In the genomic region with DNA sequence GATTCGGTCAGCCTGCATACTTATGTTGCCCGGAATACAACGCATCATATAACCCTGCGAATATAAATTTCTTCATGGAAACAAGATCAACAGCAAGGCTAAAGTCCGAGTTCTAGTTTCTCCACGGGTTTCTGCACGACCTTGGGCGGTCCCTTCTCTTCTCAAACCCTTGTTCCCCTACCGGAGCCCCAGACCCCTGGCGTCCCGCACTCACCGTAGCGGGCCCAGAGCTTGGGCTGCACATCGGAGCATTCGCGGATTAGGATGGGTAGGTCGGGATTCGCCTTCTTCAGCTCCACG, we compare ENCODE assay signal across 8 cellular contexts. TPM values are rescaled to one million over a fixed set of nuclear protein-coding genes. Genes with fewer than 3 reads are reported as not detected.
DNase-seq lines count a peak whose midpoint lies in the region; ATAC-seq, FAIRE-seq and TF ChIP-seq lines count a peak whose summit lies in the region.

No MANE protein-coding gene starts in this region.

- H3K27me3 Mint-ChIP-seq in activated T-cell treated with anti-CD3 and anti-CD28 coated beads, Interleukin-2, amount 50 U/mL, for 24 hours: no peaks in the 10 kb centered on the region
- peaks cover 3% of the 10 kb centered on the region for H3K27me3 Mint-ChIP-seq in activated naive CD8-positive, alpha-beta T cell treated with anti-CD3 and anti-CD28 coated beads for 36 hours

- H3K4me1 Mint-ChIP-seq in activated T-cell treated with anti-CD3 and anti-CD28 coated beads, Interleukin-2, amount 50 U/mL, for 24 hours (ENCODE audit: low read depth): peaks cover 53% of the 10 kb centered on the region
- H3K4me1 Mint-ChIP-seq in activated naive CD8-positive, alpha-beta T cell treated with anti-CD3 and anti-CD28 coated beads for 36 hours: peaks cover 36% of the 10 kb centered on the region

- H3K27ac Mint-ChIP-seq in activated T-cell treated with anti-CD3 and anti-CD28 coated beads, Interleukin-2, amount 50 U/mL, for 24 hours: peak overlapping the region; percentile 98
- peak overlapping the region; percentile 98 for H3K27ac Mint-ChIP-seq in activated naive CD8-positive, alpha-beta T cell treated with anti-CD3 and anti-CD28 coated beads for 36 hours

- ATAC-seq in HG03520 (IDR thresholded peaks at IDR 0.05; ENCODE audit: unreplicated experiment) (no peak), HG02852 (IDR thresholded peaks at IDR 0.05; ENCODE audit: unreplicated experiment) (no peak), GM19463 (IDR thresholded peaks at IDR 0.05; ENCODE audit: unreplicated experiment) (no peak)

- dilution Hi-C loops in keratinocyte (cut with MboI; ENCODE audit: extremely low pct_ligation_motif_present, low sequenced_read_pairs): no loop called here

- no peaks in the 10 kb centered on the region for H4K20me1 ChIP-seq in keratinocyte (ENCODE audit: control insufficient read depth, extremely low read depth, insufficient read depth, low read length)

- H3K36me3 Mint-ChIP-seq in activated T-cell treated with anti-CD3 and anti-CD28 coated beads, Interleukin-2, amount 50 U/mL, for 24 hours (ENCODE audit: low read depth): peaks cover 95% of the 10 kb centered on the region
- peaks cover 33% of the 10 kb centered on the region for H3K36me3 Mint-ChIP-seq in activated naive CD8-positive, alpha-beta T cell treated with anti-CD3 and anti-CD28 coated beads for 36 hours

- FAIRE-seq in keratinocyte (lab: Jason Lieb, UNC): no peak

- H3K9me3 ChIP-seq in keratinocyte (ENCODE audit: control insufficient read depth, low read depth, low read length) (no peaks in the 10 kb centered on the region), thyroid gland (no peaks in the 10 kb centered on the region)

- peak overlapping the region; percentile 99 for H3K4me3 Mint-ChIP-seq in activated T-cell treated with anti-CD3 and anti-CD28 coated beads, Interleukin-2, amount 50 U/mL, for 24 hours
- peak overlapping the region; percentile 100 for H3K4me3 Mint-ChIP-seq in activated naive CD8-positive, alpha-beta T cell treated with anti-CD3 and anti-CD28 coated beads for 36 hours

- H3K4me1 ChIP-seq in keratinocyte (ENCODE audit: control insufficient read depth, extremely low read depth, insufficient read depth, low read length) (peaks cover 8% of the 10 kb centered on the region), thyroid gland (peaks cover 15 to 16% of the 10 kb centered on the region in 2 donors)

- H3K4me3 ChIP-seq in keratinocyte (ENCODE audit: control insufficient read depth in 2 of 3, extremely low read depth in 1 of 3, insufficient read depth in 2 of 3, low read depth in 1 of 3, low read length in 3 of 3) (peak overlapping the region; percentile 70 to 97 (median 75)), thyroid gland (replicated peaks in 1 of 3) (peak overlapping the region; percentile 37 to 83 (median 71))

- no peak for DNase-seq in activated T-cell treated with anti-CD3 and anti-CD28 coated beads, Interleukin-2, amount 50 U/mL, for 24 hours
- no peak for DNase-seq in activated T-cell treated with anti-CD3 and anti-CD28 coated beads, Interleukin-2, amount 50 U/mL, for 48 hours
- no peak for DNase-seq in activated naive CD8-positive, alpha-beta T cell treated with anti-CD3 and anti-CD28 coated beads for 36 hours
- DNase-seq in keratinocyte (ENCODE audit: low read depth, low spot score) (no peak), thyroid gland (no peak)

- no peaks in the 10 kb centered on the region for H3K9me1 ChIP-seq in keratinocyte (ENCODE audit: control insufficient read depth, extremely low read depth, insufficient read depth, low read length)

- H3K79me2 ChIP-seq in keratinocyte (ENCODE audit: control insufficient read depth, insufficient read depth, low read length): peaks cover 33% of the 10 kb centered on the region

- no peaks in the 10 kb centered on the region for H3K9me3 Mint-ChIP-seq in activated T-cell treated with anti-CD3 and anti-CD28 coated beads, Interleukin-2, amount 50 U/mL, for 24 hours
- no peaks in the 10 kb centered on the region for H3K9me3 Mint-ChIP-seq in activated naive CD8-positive, alpha-beta T cell treated with anti-CD3 and anti-CD28 coated beads for 36 hours

- H3K27me3 ChIP-seq in keratinocyte (ENCODE audit: control insufficient read depth, extremely low read depth, insufficient read depth, low read length) (no peaks in the 10 kb centered on the region), thyroid gland (no peaks in the 10 kb centered on the region)

- H3K27ac ChIP-seq in keratinocyte (ENCODE audit: control insufficient read depth, insufficient read depth, low read length) (peak overlapping the region; percentile 77), thyroid gland (peak overlapping the region; percentile 7 to 71 (median 42))

- 0 to 3% methylated on average over 13 to 18 of the region's 19 CpGs for WGBS in thyroid gland, 2 donors

- TF ChIP-seq CTCF in keratinocyte (optimal IDR thresholded peaks at IDR 0.05 in 1 of 3, IDR thresholded peaks at IDR 0.05 in 1 of 3, conservative IDR thresholded peaks at IDR 0.05 in 1 of 3; ENCODE audit: extremely low read depth in 1 of 3, insufficient read depth in 2 of 3, low read length in 3 of 3) (no peak), thyroid gland (IDR thresholded peaks at IDR 0.05) (no peak)

- intact Hi-C loops in thyroid gland (cut with DNase I): loop anchor here (5.0 kb wide), 2 partner anchors 100 to 245 kb away; a partner anchor contains a TSS

- no peak for TF ChIP-seq POLR2A in thyroid gland (IDR thresholded peaks at IDR 0.05)

- peaks cover 13 to 22% of the 10 kb centered on the region in 2 experiments for H3K36me3 ChIP-seq in keratinocyte (ENCODE audit: control insufficient read depth in 2 of 2, extremely low read depth in 1 of 2, insufficient read depth in 2 of 2, low read length in 2 of 2)
- peaks cover 29 to 35% of the 10 kb centered on the region in 2 donors for H3K36me3 ChIP-seq in thyroid gland

- peak overlapping the region; percentile 99 for H3K4me2 ChIP-seq in keratinocyte (ENCODE audit: control insufficient read depth, extremely low read depth, insufficient read depth, low read depth, low read length)

- H2AFZ ChIP-seq in keratinocyte (ENCODE audit: control insufficient read depth, low read length): peak overlapping the region; percentile 80

- H3K9ac ChIP-seq in keratinocyte (ENCODE audit: control insufficient read depth, extremely low read depth, insufficient read depth, low read length): peak overlapping the region; percentile 83

RNA-seq across cellular contexts. Expression of a gene that starts 0.4 kb away (rescaled TPM):
- total RNA-seq in activated naive CD8-positive, alpha-beta T cell treated with anti-CD3 and anti-CD28 coated beads for 36 hours: 10 to 100 TPM; 64.2 to 69.4 TPM
- polyA plus RNA-seq in keratinocyte: 65.6 to 143 TPM (median 101 TPM) in 3 replicates
- 11.4 TPM for polyA plus RNA-seq in keratinocyte (2011; ENCODE audit: low read depth)
- 64.9 and 84.3 TPM in 2 replicates for polyA plus RNA-seq in keratinocyte (2011; cell fraction: cytosol; rRNA removed)
- 31.9 and 33.5 TPM in 2 replicates for polyA plus RNA-seq in keratinocyte (2011; cell fraction: nucleus; rRNA removed)
- polyA plus RNA-seq in keratinocyte (2012; ENCODE audit: low replicate concordance): 94.4 and 101 TPM in 2 replicates
- polyA minus RNA-seq in keratinocyte: 9.2 to 31.0 TPM (median 18.5 TPM) in 3 replicates
- 42.2 TPM for polyA minus RNA-seq in keratinocyte (2011; cell fraction: cytosol; rRNA and poly(A)+ RNA removed)
- 9.8 and 11.5 TPM in 2 replicates for polyA minus RNA-seq in keratinocyte (2011; cell fraction: nucleus; rRNA and poly(A)+ RNA removed)
- 10 to 100 TPM; 25.9 to 90.9 (median 56.4) TPM for total RNA-seq in thyroid gland

RNA-seq across cellular contexts. Expression of a gene that starts 0.6 kb away (rescaled TPM):
- 10 to 100 TPM; 94.3 to 95.3 TPM for total RNA-seq in activated naive CD8-positive, alpha-beta T cell treated with anti-CD3 and anti-CD28 coated beads for 36 hours
- 76.4 to 119 TPM (median 118 TPM) in 3 replicates for polyA plus RNA-seq in keratinocyte
- polyA plus RNA-seq in keratinocyte (2011; ENCODE audit: low read depth): 156 TPM
- polyA plus RNA-seq in keratinocyte (2011; cell fraction: cytosol; rRNA removed): 80.0 and 83.2 TPM in 2 replicates
- polyA plus RNA-seq in keratinocyte (2011; cell fraction: nucleus; rRNA removed): 95.3 and 118 TPM in 2 replicates
- polyA plus RNA-seq in keratinocyte (2012; ENCODE audit: low replicate concordance): 63.2 and 83.7 TPM in 2 replicates
- polyA minus RNA-seq in keratinocyte: 41.4 to 48.4 TPM (median 42.1 TPM) in 3 replicates
- polyA minus RNA-seq in keratinocyte (2011; cell fraction: cytosol; rRNA and poly(A)+ RNA removed): 29.5 TPM
- 21.9 and 33.9 TPM in 2 replicates for polyA minus RNA-seq in keratinocyte (2011; cell fraction: nucleus; rRNA and poly(A)+ RNA removed)
- total RNA-seq in thyroid gland: 100 to 1,000 TPM; 106 to 279 (median 161) TPM

RNA-seq across cellular contexts. Expression of a gene that starts 7.7 kb away (rescaled TPM):
- total RNA-seq in activated naive CD8-positive, alpha-beta T cell treated with anti-CD3 and anti-CD28 coated beads for 36 hours: 10 to 100 TPM; 34.4 to 37.4 TPM
- 7.6 to 9.2 TPM (median 7.9 TPM) in 3 replicates for polyA plus RNA-seq in keratinocyte
- polyA plus RNA-seq in keratinocyte (2011; ENCODE audit: low read depth): 6.1 TPM
- polyA plus RNA-seq in keratinocyte (2011; cell fraction: cytosol; rRNA removed): 3.1 and 3.6 TPM in 2 replicates
- 22.0 and 29.0 TPM in 2 replicates for polyA plus RNA-seq in keratinocyte (2011; cell fraction: nucleus; rRNA removed)
- polyA plus RNA-seq in keratinocyte (2012; ENCODE audit: low replicate concordance): 7.3 and 8.4 TPM in 2 replicates
- polyA minus RNA-seq in keratinocyte: 7.2 to 11.8 TPM (median 8.8 TPM) in 3 replicates
- 4.0 TPM for polyA minus RNA-seq in keratinocyte (2011; cell fraction: cytosol; rRNA and poly(A)+ RNA removed)
- polyA minus RNA-seq in keratinocyte (2011; cell fraction: nucleus; rRNA and poly(A)+ RNA removed): 9.6 and 11.2 TPM in 2 replicates
- 10 to 100 TPM; 16.1 to 48.7 (median 29.3) TPM for total RNA-seq in thyroid gland

RNA-seq across cellular contexts. Expression of a gene that starts 14.0 kb away (rescaled TPM):
- total RNA-seq in activated naive CD8-positive, alpha-beta T cell treated with anti-CD3 and anti-CD28 coated beads for 36 hours: under 1 TPM; 0.42 to 0.58 TPM
- 0.06 to 0.19 TPM (median 0.18 TPM) in 3 replicates for polyA plus RNA-seq in keratinocyte
- polyA plus RNA-seq in keratinocyte (2011; ENCODE audit: low read depth): 0.31 TPM
- 0.04 and 0.09 TPM in 2 replicates for polyA plus RNA-seq in keratinocyte (2011; cell fraction: cytosol; rRNA removed)
- 0.21 and 0.66 TPM in 2 replicates for polyA plus RNA-seq in keratinocyte (2011; cell fraction: nucleus; rRNA removed)
- 0.28 and 2.2 TPM in 2 replicates for polyA plus RNA-seq in keratinocyte (2012; ENCODE audit: low replicate concordance)
- 0.13 to 0.61 TPM in 2 of 3 replicates, not detected in the other for polyA minus RNA-seq in keratinocyte
- polyA minus RNA-seq in keratinocyte (2011; cell fraction: cytosol; rRNA and poly(A)+ RNA removed): not detected
- polyA minus RNA-seq in keratinocyte (2011; cell fraction: nucleus; rRNA and poly(A)+ RNA removed): 0.32 TPM in 1 of 2 replicates, not detected in the other
- 10 to 100 TPM; 18.5 to 36.7 (median 30.0) TPM for total RNA-seq in thyroid gland

RNA-seq across cellular contexts. Expression of a gene that starts 17.7 kb away (rescaled TPM):
- 10 to 100 TPM; 37.5 to 38.9 TPM for total RNA-seq in activated naive CD8-positive, alpha-beta T cell treated with anti-CD3 and anti-CD28 coated beads for 36 hours
- polyA plus RNA-seq in keratinocyte: 21.6 to 29.3 TPM (median 22.1 TPM) in 3 replicates
- polyA plus RNA-seq in keratinocyte (2011; ENCODE audit: low read depth): 6.8 TPM
- 18.5 and 19.9 TPM in 2 replicates for polyA plus RNA-seq in keratinocyte (2011; cell fraction: cytosol; rRNA removed)
- polyA plus RNA-seq in keratinocyte (2011; cell fraction: nucleus; rRNA removed): 40.0 and 43.7 TPM in 2 replicates
- 20.5 and 23.3 TPM in 2 replicates for polyA plus RNA-seq in keratinocyte (2012; ENCODE audit: low replicate concordance)
- 20.4 to 24.2 TPM (median 20.9 TPM) in 3 replicates for polyA minus RNA-seq in keratinocyte
- polyA minus RNA-seq in keratinocyte (2011; cell fraction: cytosol; rRNA and poly(A)+ RNA removed): 24.2 TPM
- 13.6 and 17.0 TPM in 2 replicates for polyA minus RNA-seq in keratinocyte (2011; cell fraction: nucleus; rRNA and poly(A)+ RNA removed)
- total RNA-seq in thyroid gland: 10 to 100 TPM; 19.5 to 23.8 (median 20.7) TPM
